Comparison of ENCODE assay signal across 8 cellular contexts in genomic region chr3:29282431-29283296, GRCh38. TPM values are rescaled to one million over a fixed set of nuclear protein-coding genes. Genes with fewer than 3 reads are reported as not detected.
DNase-seq lines count a peak whose midpoint lies in the region; ATAC-seq and TF ChIP-seq lines count a peak whose summit lies in the region.

No MANE protein-coding gene starts in this region.

- no peak overlapping the region for H4K5ac ChIP-seq in mesendoderm (ENCODE audit: low read length)

- peak overlapping the region; percentile 31 for H3K9ac ChIP-seq in mesendoderm (ENCODE audit: low read length)

- WGBS in mesendoderm (ENCODE audit: extremely low coverage, insufficient coverage, low lambda C conversion rate) = no CpG with 5 or more reads among the region's 14 CpGs

- intact Hi-C loops in MCF 10A (cut with micrococcal nuclease) = loop anchor here (1.0 to 10.0 kb wide), 7 partner anchors 55 to 1472 kb away; no protein-coding TSS in a partner anchor

- H3K27ac ChIP-seq in HEK293 (ENCODE audit: extremely low read depth, low read depth, low read length) = peak overlapping the region; percentile 76
- no peak overlapping the region for H3K27ac ChIP-seq in mesendoderm (ENCODE audit: low read depth, low read length)

- BruUV-seq in MCF 10A (replicated peaks; lab: Mats Ljungman, UMichigan) = no TSS peak

- H3K36me3 ChIP-seq in HEK293 (ENCODE audit: control insufficient read depth in 2 of 2, insufficient read depth in 1 of 2, low read length in 2 of 2) (no peaks in the 10 kb centered on the region), mesendoderm (ENCODE audit: control insufficient read depth, insufficient read depth, low read length) (no peaks in the 10 kb centered on the region)

- peak overlapping the region; percentile 85 for H3K27ac Mint-ChIP-seq in MCF 10A (ENCODE audit: low read depth, unreplicated experiment)

- H3K18ac ChIP-seq in mesendoderm (ENCODE audit: low read length) = peak overlapping the region; percentile 84

- peak overlapping the region; percentile 61 for H3K56ac ChIP-seq in mesendoderm (ENCODE audit: low read length)

- in situ Hi-C loops in ACHN (cut with HindIII; ENCODE audit: low pct_ligation_motif_present, low pct_unique_long_range_greater_than_20kb, low sequenced_read_pairs) = no loop called here

- H3K4me1 ChIP-seq in HEK293 (ENCODE audit: control insufficient read depth, insufficient read depth, low read length) (peaks cover 9% of the 10 kb centered on the region; the same call in 1 of the 2 replicates), mesendoderm (ENCODE audit: control insufficient read depth, low read depth, low read length) (peaks cover 6% of the 10 kb centered on the region)

- peak overlapping the region; percentile 59 for H3K4me3 ChIP-seq in HEK293 (ENCODE audit: low read depth, low read length)
- no peak overlapping the region for H3K4me3 ChIP-seq in mesendoderm (ENCODE audit: low read length)

- no peaks in the 10 kb centered on the region for H3K79me2 ChIP-seq in mesendoderm (ENCODE audit: control insufficient read depth, insufficient read depth, low read length)

- no peaks in the 10 kb centered on the region for H3K27me3 Mint-ChIP-seq in MCF 10A (ENCODE audit: insufficient read depth, unreplicated experiment)

- no peaks in the 10 kb centered on the region for H3K27me3 ChIP-seq in mesendoderm (ENCODE audit: insufficient read depth, low read length, poor library complexity)

- peak; percentile 61 for DNase-seq in ACHN
- peak; percentile 62 for DNase-seq in MCF 10A (ENCODE audit: unreplicated experiment)
- DNase-seq in mesendoderm = peak; percentile 39
- no peak for DNase-seq in NCI-H187 (lab: John Stamatoyannopoulos, UW)
- DNase-seq in HT-29 (ENCODE audit: low spot score) = no peak
- no peak for DNase-seq in inferior parietal cortex (ENCODE audit: extremely low spot score)

- H3K9me3 ChIP-seq in HEK293 (ENCODE audit: control insufficient read depth, insufficient read depth, low read depth, low read length) = no peaks in the 10 kb centered on the region

- no peak overlapping the region for H4K8ac ChIP-seq in mesendoderm (ENCODE audit: low read depth, low read length)

- H3K9me3 Mint-ChIP-seq in MCF 10A (ENCODE audit: unreplicated experiment) = no peaks in the 10 kb centered on the region

- TF ChIP-seq CTCF in HEK293 (tag by site-specific recombination; IDR thresholded peaks at IDR 0.05) = no peak
- no peak for TF ChIP-seq CTCF in MCF 10A (IDR thresholded peaks at IDR 0.05; ENCODE audit: unreplicated experiment)

- H3K79me1 ChIP-seq in mesendoderm (ENCODE audit: low read length) = no peaks in the 10 kb centered on the region

- no peak overlapping the region for H3K4ac ChIP-seq in mesendoderm (ENCODE audit: low read depth, low read length)

- no peak overlapping the region for H2BK15ac ChIP-seq in mesendoderm (replicated peaks; ENCODE audit: low read depth)

- H3K36me3 Mint-ChIP-seq in MCF 10A (ENCODE audit: insufficient read depth, unreplicated experiment) = no peaks in the 10 kb centered on the region

- peaks cover 27% of the 10 kb centered on the region for H3K4me1 Mint-ChIP-seq in MCF 10A (ENCODE audit: insufficient read depth, unreplicated experiment)

- ATAC-seq in HG02588 (IDR thresholded peaks at IDR 0.05; ENCODE audit: unreplicated experiment) = no peak

- no peak overlapping the region for H3K23ac ChIP-seq in mesendoderm (ENCODE audit: low read length)

- peak overlapping the region; percentile 79 for H3K4me3 Mint-ChIP-seq in MCF 10A (ENCODE audit: unreplicated experiment)

- CTCF ChIA-PET in HEK293 (lab: Yijun Ruan, JAX) (interaction anchor here (0.6 kb wide), 2 partner anchors 125 to 835 kb away, joined by 3 to 4 read pairs; no protein-coding TSS in a partner anchor), MCF 10A (lab: Yijun Ruan, JAX) (interaction anchor here (1.1 to 3.1 kb wide), 9 partner anchors 8 to 614 kb away, joined by 4 to 17 read pairs (median 6); no protein-coding TSS in a partner anchor)

- H2BK5ac ChIP-seq in mesendoderm (ENCODE audit: low read length) = no peak overlapping the region

- POLR2A ChIA-PET in HEK293 (lab: Yijun Ruan, JAX) = no interaction called here
- POLR2A ChIA-PET in MCF 10A (lab: Yijun Ruan, JAX) = interaction anchor here (0.6 to 13.9 kb wide), 33 partner anchors 8 to 1778 kb away, joined by 3 to 184 read pairs (median 7); partner anchors contain the start of genes AZI2 and ZCWPW2

- peak overlapping the region; percentile 45 for H2BK120ac ChIP-seq in mesendoderm (ENCODE audit: low read depth, low read length)

- no peak overlapping the region for H2AK5ac ChIP-seq in mesendoderm (ENCODE audit: low read length)

- H3K4me2 ChIP-seq in mesendoderm (ENCODE audit: low read length) = peak overlapping the region; percentile 25

TF ChIP-seq in HEK293, 187 proteins besides CTCF, POLR2A, EP300 and RAD21:
- TF ChIP-seq PRDM10 (tag by site-specific recombination; IDR thresholded peaks at IDR 0.05) (peak; percentile 66), ZNF596 (tag by site-specific recombination; IDR thresholded peaks at IDR 0.05) (no peak), HIC1 (tag by site-specific recombination; IDR thresholded peaks at IDR 0.05) (peak; percentile 28; the same call in 1 of the 2 replicates), ZNF658 (tag by site-specific recombination; IDR thresholded peaks at IDR 0.05) (no peak), ZNF629 (tag by site-specific recombination; IDR thresholded peaks at IDR 0.05) (peak; percentile 66), ZBTB17 (tag by site-specific recombination; IDR thresholded peaks at IDR 0.05) (no peak), ZNF140 (tag by site-specific recombination; IDR thresholded peaks at IDR 0.05) (no peak), ZNF426 (tag by site-specific recombination; IDR thresholded peaks at IDR 0.05) (no peak), EGR2 (tag by site-specific recombination; IDR thresholded peaks at IDR 0.05; ENCODE audit: low read depth) (0 out of 2 replicates have a peak, but pooled peaks have one; percentile 10)

RNA-seq across cellular contexts. Expression of gene RBMS3, which starts 1.8 kb away (rescaled TPM):
- 65.5 and 74.2 TPM in 2 replicates for total RNA-seq in MCF 10A (2022)
- polyA plus RNA-seq in mesendoderm (2013, experiment 1 of 2) = 5.5 TPM
- polyA plus RNA-seq in mesendoderm (2013, experiment 2 of 2) = 5.1 TPM
- total RNA-seq in HT-29 (2014; rRNA removed; shearing (Covaris generic)) = not detected in 2 replicates

Comparison
In these comparisons a context has a peak if more than half of its experiments do, and no peak if none do; other contexts are left out.
1. DNase-seq: peak in ACHN (single experiment), MCF 10A (single experiment) and mesendoderm (single experiment); none in NCI-H187 (0 of 2), HT-29 (single experiment) and inferior parietal cortex (single experiment).
2. RNA of gene RBMS3, which starts 1.8 kb away (total RNA-seq): 65.5 to 74.2 TPM in MCF 10A; not detected in HT-29; every median in the first group is over 10 times any median in the second.